In genomic region chr5:1101991-1102713, GRCh38 we compare ENCODE assay signal across 9 cellular contexts. TPM values are rescaled to one million over a fixed set of nuclear protein-coding genes. Genes with fewer than 3 reads are reported as not detected.
DNase-seq lines count a peak whose midpoint lies in the region; ATAC-seq and TF ChIP-seq lines count a peak whose summit lies in the region.
"Had no signal": no experiment of that assay in that cellular context is flagged by ENCODE, and none has a peak within 500 bp of the region (broad histone marks: within the 10 kb centered on the region; RNA-seq: fewer than 3 reads in every experiment).

No MANE protein-coding gene starts in this region.

- no peak overlapping the region for H2BK15ac ChIP-seq in H9 (ENCODE audit: low read depth, low read length)

- no peak overlapping the region for H2BK120ac ChIP-seq in H9 (ENCODE audit: low read depth, low read length, poor library complexity, severe bottlenecking)

- H4K20me1 ChIP-seq in H9 (ENCODE audit: control insufficient read depth, insufficient read depth, insufficient read length): peaks cover 3% of the 10 kb centered on the region

- TF ChIP-seq POLR2A in lower leg skin (IDR thresholded peaks at IDR 0.05): no peak

- H4K5ac ChIP-seq in H9 (ENCODE audit: insufficient read length, low read depth, low read length): no peak overlapping the region

- no peaks in the 10 kb centered on the region for H3K27me3 ChIP-seq in H9 (ENCODE audit: insufficient read depth, low read length)
- H3K27me3 ChIP-seq in adipocyte (replicated peaks; ENCODE audit: control insufficient read depth, insufficient read depth, low read length): no peaks in the 10 kb centered on the region
- H3K27me3 ChIP-seq in iPS-15b (ENCODE audit: control insufficient read depth, insufficient read depth, low read length): no peaks in the 10 kb centered on the region
- peaks cover 0 to 4% (median 0%) of the 10 kb centered on the region in 3 donors for H3K27me3 ChIP-seq in psoas muscle (ENCODE audit: insufficient read depth in 3 of 3, low read length in 2 of 3)

- H3K9ac ChIP-seq in H9 (ENCODE audit: extremely low read depth, insufficient read length, low read length) (no peak overlapping the region), adipocyte (ENCODE audit: low read length) (peak overlapping the region; percentile 53), iPS-15b (ENCODE audit: low read depth, low read length) (no peak overlapping the region)

- peaks cover 3% of the 10 kb centered on the region; the same call in 1 of the 2 replicates for H3K79me2 ChIP-seq in H9 (ENCODE audit: insufficient read depth, low read length)

- DNase-seq in H9 (no peak), adipocyte (ENCODE audit: low read depth) (no peak), psoas muscle (peak; percentile 55 to 74), RPMI8226 (no peak), lower leg skin (ENCODE audit: low spot score in 2 of 2) (no peak)
- DNase-seq in stimulated activated CD4-positive, alpha-beta T cell treated with anti-CD3 and anti-CD28 coated beads, Interleukin-2, amount 100 ng/mL, for 24 hours: no peak
- DNase-seq: activated CD8-positive, alpha-beta memory T cell treated with anti-CD3 and anti-CD28 coated beads, Interleukin-2, amount 50 U/mL, for 4 hours had no signal

- no peak overlapping the region for H3K27ac ChIP-seq in H9 (ENCODE audit: insufficient read length, low read depth, low read length)
- H3K27ac ChIP-seq in psoas muscle: peak overlapping the region; percentile 16

- H3K4me1 ChIP-seq in H9 (ENCODE audit: insufficient read depth, low read length) (peaks cover 6% of the 10 kb centered on the region; the same call in 1 of the 2 replicates), adipocyte (ENCODE audit: control insufficient read depth, insufficient read depth, low read length) (peaks cover 40% of the 10 kb centered on the region), iPS-15b (ENCODE audit: control insufficient read depth, insufficient read depth, low read length) (peaks cover under 1% of the 10 kb centered on the region), psoas muscle (peaks cover 24% of the 10 kb centered on the region)

- no peak overlapping the region for H3K4ac ChIP-seq in H9 (ENCODE audit: low read depth, low read length)

- peak overlapping the region in 2 of 3 experiments; percentile 92; a peak in 5 of 7 replicates for H3K27ac Mint-ChIP-seq in H9

- no peak overlapping the region for H3K18ac ChIP-seq in H9 (ENCODE audit: insufficient read length, low read depth, low read length)

- H2AK5ac ChIP-seq in H9 (ENCODE audit: insufficient read length, low read length): no peak overlapping the region

- no peaks in the 10 kb centered on the region for H3K9me3 Mint-ChIP-seq in H9

- peak in 1 of 4 donors; percentile 49 for ATAC-seq in psoas muscle
- no peak for ATAC-seq in GM19467 (IDR thresholded peaks at IDR 0.05; ENCODE audit: unreplicated experiment)

- no peaks in the 10 kb centered on the region; the same call in 1 of the 2 replicates for H3K27me3 Mint-ChIP-seq in H9 (ENCODE audit: low read depth)

- H3K4me2 ChIP-seq in H9 (ENCODE audit: insufficient read depth, insufficient read length, low read length): no peak overlapping the region

- H3K9me3 ChIP-seq in H9 (ENCODE audit: control insufficient read depth, low read depth, low read length): no peaks in the 10 kb centered on the region
- no peaks in the 10 kb centered on the region for H3K9me3 ChIP-seq in adipocyte (ENCODE audit: control insufficient read depth, low read length)
- H3K9me3 ChIP-seq in iPS-15b (ENCODE audit: control insufficient read depth, insufficient read depth, low read length): no peaks in the 10 kb centered on the region
- no peaks in the 10 kb centered on the region for H3K9me3 ChIP-seq in psoas muscle

- no peak for TF ChIP-seq CTCF in H9 (conservative IDR thresholded peaks at IDR 0.05)
- no peak for TF ChIP-seq CTCF in psoas muscle (IDR thresholded peaks at IDR 0.05)
- TF ChIP-seq CTCF in lower leg skin (IDR thresholded peaks at IDR 0.05): no peak

- H3K4me3 ChIP-seq in adipocyte (ENCODE audit: low read length) (no peak overlapping the region), iPS-15b (ENCODE audit: low read depth, low read length) (peak overlapping the region; percentile 13), psoas muscle (no peak overlapping the region), lower leg skin (ENCODE audit: low read depth, poor library complexity, severe bottlenecking) (no peak overlapping the region)

- no peak overlapping the region for H3T11ph ChIP-seq in H9 (ENCODE audit: low read length)

- no CpG with 5 or more reads among the region's 22 CpGs for WGBS in H9 (ENCODE audit: extremely low coverage, insufficient read length, low lambda C conversion rate)
- 37 to 50% (median 45%) methylated on average over 22 of the region's 22 CpGs for WGBS in psoas muscle, 3 donors
- 48 to 56% methylated on average over 19 to 22 of the region's 22 CpGs for WGBS in lower leg skin, 2 donors

- H4K91ac ChIP-seq in H9 (ENCODE audit: insufficient read length, low read depth, low read length): no peak overlapping the region

- H3K36me3 ChIP-seq in adipocyte (ENCODE audit: control insufficient read depth, insufficient read depth, low read length, severe bottlenecking) (no peaks in the 10 kb centered on the region), iPS-15b (ENCODE audit: control insufficient read depth, insufficient read depth, low read length) (peaks cover 2% of the 10 kb centered on the region), psoas muscle (ENCODE audit: insufficient read depth in 1 of 2, low read depth in 1 of 2) (no peaks in the 10 kb centered on the region)

- H3K23ac ChIP-seq in H9 (ENCODE audit: insufficient read length, low read depth, low read length): no peak overlapping the region

- H3K23me2 ChIP-seq in H9 (ENCODE audit: insufficient read length, low read depth, low read length, poor library complexity, severe bottlenecking): no peaks in the 10 kb centered on the region

- H3K56ac ChIP-seq in H9 (ENCODE audit: insufficient read length, low read depth, low read length): no peak overlapping the region

- peaks cover 50 to 81% of the 10 kb centered on the region in 2 experiments for H3K4me1 Mint-ChIP-seq in H9

- H2BK5ac ChIP-seq in H9 (ENCODE audit: insufficient read length, low read length): no peak overlapping the region

- peaks cover 0 to 6% (median 0%) of the 10 kb centered on the region in 3 experiments; a peak in 2 of 7 replicates for H3K36me3 Mint-ChIP-seq in H9 (ENCODE audit: insufficient read depth in 1 of 3, low read depth in 3 of 3)

- H2AFZ ChIP-seq in H9 (ENCODE audit: low read length): no peak overlapping the region

- no peak overlapping the region for H4K8ac ChIP-seq in H9 (replicated peaks; ENCODE audit: insufficient read length, low read depth, low read length)

- peaks cover 3% of the 10 kb centered on the region for H3K79me1 ChIP-seq in H9 (ENCODE audit: insufficient read depth, low read depth, low read length, poor library complexity, severe bottlenecking)

- H2BK12ac ChIP-seq in H9 (ENCODE audit: insufficient read length, low read depth, low read length): no peak overlapping the region

- H3K14ac ChIP-seq in H9 (ENCODE audit: insufficient read depth, low read length): no peak overlapping the region; the same call in 1 of the 2 replicates

- intact Hi-C loops in psoas muscle (cut with DNase I) (no loop called here), lower leg skin (cut with DNase I; ENCODE audit: low total_unique reads) (no loop called here)

- peak overlapping the region in 1 of 2 experiments; percentile 38; a peak in 2 of 5 replicates for H3K4me3 Mint-ChIP-seq in H9

- no peak overlapping the region for H2BK20ac ChIP-seq in H9 (ENCODE audit: low read depth, low read length, poor library complexity, severe bottlenecking)

RNA-seq across cellular contexts. Expression of gene SLC12A7, which starts 9.7 kb away (rescaled TPM):
- total RNA-seq in H9 (2021) (30.8 and 30.9 TPM in 2 replicates), psoas muscle (10 to 100 TPM in 3 of 4 donors, 1 to 10 TPM in 1; 4.5 to 22.0 (median 15.1) TPM), lower leg skin (10 to 100 TPM; 10.6 to 32.2 (median 18.1) TPM)
- polyA plus RNA-seq in psoas muscle: 1 to 10 TPM; 2.3 to 3.8 (median 2.3) TPM

Comparison
In these comparisons a context has a peak if more than half of its experiments do, and no peak if none do; other contexts are left out.
1. DNase-seq: peak in psoas muscle (2 of 2); none in H9 (single experiment), adipocyte (single experiment), RPMI8226 (single experiment), stimulated activated CD4-positive, alpha-beta T cell treated with anti-CD3 and anti-CD28 coated beads, Interleukin-2, amount 100 ng/mL, for 24 hours (0 of 2) and lower leg skin (0 of 2).